ENCODE assay signal across 34 cellular contexts in the genomic region with DNA sequence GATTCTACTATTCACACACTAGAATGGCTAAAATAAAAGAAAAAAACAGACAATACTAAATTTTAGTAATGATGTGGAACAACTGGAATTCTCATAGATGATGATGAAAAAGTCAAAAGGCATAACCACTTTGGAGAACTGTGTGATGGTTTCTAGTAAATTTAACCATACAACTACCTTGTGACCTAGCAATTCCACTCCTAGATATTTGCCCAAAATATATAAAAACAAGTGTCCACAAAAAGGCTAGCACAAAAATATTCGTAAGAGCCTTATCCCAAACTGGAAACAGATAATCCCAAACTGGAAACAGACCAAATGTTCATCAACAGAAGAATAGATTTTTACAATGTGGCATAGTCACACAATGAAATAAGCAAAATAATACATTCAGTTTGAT.
"Had no signal": no experiment of that assay in that cellular context is flagged by ENCODE, and none has a peak within 500 bp of the region (broad histone marks: within the 10 kb centered on the region; RNA-seq: fewer than 3 reads in every experiment).

No MANE protein-coding gene starts in this region.

- DNase-seq: Karpas-422, Kasumi-1, MG63, MV-4-11, NCI-H1048, NCI-H1092, NCI-H1092 treated with DMSO at 0.1 percent for 48 hours, NCI-H1105, NCI-H1105 treated with DMSO at 0.1 percent for 48 hours, NCI-H1417, NCI-H1417 treated with DMSO at 0.1 percent for 48 hours, NCI-H1436, NCI-H1436 treated with DMSO at 0.1 percent for 48 hours, NCI-H146, NCI-H1694, NCI-H1694 treated with DMSO at 0.1 percent for 48 hours, NCI-H187, NCI-H187 treated with DMSO at 0.1 percent for 48 hours, NCI-H1930, NCI-H2029, NCI-H2029 treated with DMSO at 0.1 percent for 48 hours, NCI-H2081, NCI-H2081 treated with DMSO at 0.1 percent for 48 hours, NCI-H2107, NCI-H2171, NCI-H2171 treated with DMSO at 0.1 percent for 48 hours, NCI-H2227 treated with DMSO at 0.1 percent for 48 hours, NCI-H226, NCI-H345, NCI-H446, NCI-H446 treated with DMSO at 0.1 percent for 48 hours, NCI-H510A, NCI-H510A treated with DMSO at 0.1 percent for 48 hours had no signal

- H3K4me3 ChIP-seq: MG63 had no signal

- H3K9ac ChIP-seq: KMS-11 had no signal

- H3K27ac ChIP-seq: KMS-11 had no signal

- H3K36me3 ChIP-seq: MG63 had no signal

- H3K9me3 ChIP-seq: MG63 had no signal

- H3K4me2 ChIP-seq: KMS-11 had no signal
